8 cellular contexts compared by ENCODE assay signal in the genomic region with DNA sequence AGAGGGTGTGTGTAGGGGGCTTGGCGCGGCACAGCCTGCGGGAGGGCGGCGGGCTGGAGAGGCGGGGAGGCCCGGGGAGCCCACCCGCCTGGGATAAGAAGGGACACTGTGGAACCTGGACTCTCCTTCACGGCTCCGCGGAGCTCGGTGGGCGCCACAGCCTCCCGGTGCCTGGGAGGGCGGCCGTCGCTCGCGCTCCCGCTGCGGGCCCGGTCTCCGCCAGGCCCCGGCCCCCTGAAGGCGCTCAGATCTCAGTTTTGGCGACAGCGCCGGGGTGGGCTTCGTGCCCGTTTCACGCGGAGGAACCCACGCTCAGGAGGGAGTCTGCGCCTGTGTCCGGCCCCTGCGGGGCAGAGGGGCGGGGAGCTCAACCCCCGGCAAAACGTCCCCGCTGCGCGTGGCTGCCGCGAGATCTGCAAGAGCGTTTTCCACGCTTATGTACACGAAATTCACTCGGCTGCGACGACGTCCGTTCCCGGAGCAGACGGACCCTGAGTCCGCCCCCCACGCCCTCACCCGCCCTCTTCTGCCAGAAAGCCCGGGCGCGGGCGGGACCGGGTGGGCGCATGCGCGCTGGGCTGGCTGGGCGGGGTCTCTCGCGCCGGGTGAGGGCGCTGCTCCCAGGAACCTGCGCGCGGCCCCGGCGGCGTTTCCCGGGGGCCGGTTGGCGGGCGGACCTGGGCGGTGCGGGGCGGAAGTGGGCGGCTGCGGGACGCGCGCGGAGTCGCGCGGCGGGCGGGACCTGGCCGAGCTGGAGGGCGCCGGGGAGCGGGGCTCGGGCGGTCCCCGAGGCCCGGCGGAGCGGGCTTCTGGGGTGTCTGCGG.
DNase-seq lines count a peak whose midpoint lies in the region; ATAC-seq and TF ChIP-seq lines count a peak whose summit lies in the region.

A gene (plus strand): TSS at position 704 of the 824 bp plus-strand sequence.

- no peaks in the 10 kb centered on the region for H3K27me3 ChIP-seq in layer of hippocampus (ENCODE audit: control insufficient read depth, insufficient read depth, low read length)

- no peak for TF ChIP-seq CTCF in AG10803 (conservative IDR thresholded peaks at IDR 0.05; ENCODE audit: low read length)

- H3K4me3 ChIP-seq in AG10803 (ENCODE audit: low read length) = peak within 1 kb of the TSS; percentile 91

- ATAC-seq in GM19043 (IDR thresholded peaks at IDR 0.05; ENCODE audit: low read depth, unreplicated experiment) (peak; percentile 79), HG03342 (IDR thresholded peaks at IDR 0.05; ENCODE audit: unreplicated experiment) (peak; percentile 60)

- peak within 1 kb of the TSS; percentile 81 for H3K27ac ChIP-seq in cingulate gyrus (ENCODE audit: low read depth, low read length)
- H3K27ac ChIP-seq in layer of hippocampus (ENCODE audit: low read depth, low read length) = peak within 1 kb of the TSS; percentile 72

- peak; percentile 84 for DNase-seq in AG10803 (ENCODE audit: low read depth)
- peak; percentile 77 to 89 for DNase-seq in NCI-H524 (lab: John Stamatoyannopoulos, UW)
- DNase-seq in activated CD4-positive, alpha-beta T cell treated with anti-CD3 and anti-CD28 coated beads for 4 hours = peak; percentile 93 to 94
- peak; percentile 98 to 99 for DNase-seq in stimulated activated CD4-positive, alpha-beta T cell treated with anti-CD3 and anti-CD28 coated beads, Interleukin-1b, Interleukin-23, amount 100 ng/mL, for 4 hours (ENCODE audit: low read depth in 2 of 2)

Comparison
In these comparisons a context has a peak if more than half of its experiments do, and no peak if none do; other contexts are left out.
1. Peak in every context shown above with its lines: DNase-seq, ATAC-seq, H3K4me3 ChIP-seq and H3K27ac ChIP-seq.